In the genomic region with DNA sequence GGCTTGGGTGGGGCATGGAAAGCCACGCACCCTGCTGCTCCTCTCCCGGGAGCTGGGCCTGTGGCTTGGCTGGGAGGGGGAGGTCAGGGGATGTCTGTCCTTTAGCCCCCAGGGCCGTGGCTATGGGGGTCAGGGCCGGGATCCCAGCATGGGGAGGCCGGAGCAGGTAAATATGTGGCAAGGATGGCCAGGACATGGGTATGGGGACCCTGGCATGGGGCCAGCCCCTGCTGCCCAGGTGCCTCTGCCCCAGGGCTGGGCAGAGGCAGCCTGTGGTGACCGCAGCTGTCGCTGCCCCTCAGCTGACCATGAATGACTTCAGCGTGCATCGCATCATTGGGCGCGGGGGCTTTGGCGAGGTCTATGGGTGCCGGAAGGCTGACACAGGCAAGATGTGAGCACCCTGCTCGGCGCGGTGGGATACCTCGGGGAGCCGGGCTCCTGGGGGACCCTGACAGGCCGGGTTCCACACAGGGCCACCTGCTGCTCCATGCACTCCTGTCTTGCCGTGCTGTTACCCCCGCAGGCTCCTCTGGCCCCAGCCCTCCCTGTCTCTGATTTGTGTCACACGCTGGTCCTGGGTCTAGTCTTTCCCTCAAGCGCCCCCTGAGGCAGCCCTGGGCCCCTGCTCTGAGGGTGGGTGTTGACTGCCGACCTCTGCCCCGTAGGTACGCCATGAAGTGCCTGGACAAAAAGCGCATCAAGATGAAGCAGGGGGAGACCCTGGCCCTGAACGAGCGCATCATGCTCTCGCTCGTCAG, we compare ENCODE assay signal across 1 cellular context.
TF ChIP-seq lines count a peak whose summit lies in the region.

No MANE protein-coding gene starts in this region.

TF ChIP-seq in K562, 482 proteins besides CTCF, POLR2A, EP300 and RAD21:
- TF ChIP-seq NFIC (IDR thresholded peaks at IDR 0.05), result peak; percentile 29; the same call in 1 of the 2 replicates
- no peak for TF ChIP-seq EHMT2 (IDR thresholded peaks at IDR 0.05)
